Comparison of ENCODE assay signal across 14 cellular contexts in genomic region chr3:128243602-128244504, GRCh38.
DNase-seq lines count a peak whose midpoint lies in the region; ATAC-seq and TF ChIP-seq lines count a peak whose summit lies in the region.
"Had no signal": no experiment of that assay in that cellular context is flagged by ENCODE, and none has a peak within 500 bp of the region (broad histone marks: within the 10 kb centered on the region; RNA-seq: fewer than 3 reads in every experiment).

No MANE protein-coding gene starts in this region.

- no peaks in the 10 kb centered on the region for H3K23me2 ChIP-seq in H9 (ENCODE audit: insufficient read length, low read depth, low read length, poor library complexity, severe bottlenecking)

- H3K9ac ChIP-seq in H9 (ENCODE audit: extremely low read depth, insufficient read length, low read length) = no peak overlapping the region
- H3K9ac ChIP-seq: GM23248 had no signal

- H3T11ph ChIP-seq in H9 (ENCODE audit: low read length) = no peak overlapping the region

- H3K27ac Mint-ChIP-seq in activated CD4-positive, alpha-beta memory T cell treated with anti-CD3 and anti-CD28 coated beads for 36 hours = peak overlapping the region; percentile 76
- H3K27ac Mint-ChIP-seq in activated CD4-positive, alpha-beta memory T cell treated with anti-CD3 and anti-CD28 coated beads, Interleukin-2, amount 10 ng/mL, durations not matched to agents 7 days and 5 days = no peak overlapping the region
- H3K27ac Mint-ChIP-seq in H9 (0 out of 7 replicates have a peak overlapping the region, but pooled peaks of 2 of the 3 experiments have one; percentile 21 to 56), osteocyte (ENCODE audit: unreplicated experiment) (no peak overlapping the region)
- peak overlapping the region; percentile 60 for H3K27ac Mint-ChIP-seq in activated T-helper 2 cell treated with anti-CD3 and anti-CD28 coated beads, Interferon-gamma antibody, Interleukin-2, Interleukin-4, amounts not matched to agents 10 μg/mL and 5 μg/mL and 100 μg/mL, durations not matched to agents 14 hours and 24 hours and 36 hours

- no peaks in the 10 kb centered on the region for H3K4me1 ChIP-seq in H9 (ENCODE audit: insufficient read depth, low read length)

- H3K79me2 ChIP-seq in H9 (ENCODE audit: insufficient read depth, low read length) = no peaks in the 10 kb centered on the region

- no peak overlapping the region for H3K4ac ChIP-seq in H9 (ENCODE audit: low read depth, low read length)

- WGBS in H9 (ENCODE audit: extremely low coverage, insufficient read length, low lambda C conversion rate) = no CpG with 5 or more reads among the region's 11 CpGs

- no peak for DNase-seq in activated CD4-positive, alpha-beta memory T cell treated with anti-CD3 and anti-CD28 coated beads for 36 hours
- no peak for DNase-seq in activated CD4-positive, alpha-beta memory T cell treated with anti-CD3 and anti-CD28 coated beads, Interleukin-2, amount 10 ng/mL, durations not matched to agents 7 days and 5 days
- DNase-seq in H9 (no peak), osteocyte (ENCODE audit: extremely low spot score, unreplicated experiment) (peak; percentile 64), NCI-H1930 (lab: John Stamatoyannopoulos, UW) (no peak)
- DNase-seq in activated T-helper 2 cell treated with anti-CD3 and anti-CD28 coated beads, Interferon-gamma antibody, Interleukin-2, Interleukin-4, amounts not matched to agents 10 μg/mL and 5 μg/mL and 100 μg/mL, durations not matched to agents 14 hours and 24 hours and 36 hours (ENCODE audit: low spot score) = no peak
- DNase-seq: CD8-positive, alpha-beta T cell; NCI-H1092 treated with DMSO at 0.1 percent for 48 hours; NCI-H1694 treated with DMSO at 0.1 percent for 48 hours had no signal

- POLR2A ChIA-PET in activated CD4-positive, alpha-beta memory T cell treated with anti-CD3 and anti-CD28 coated beads for 36 hours (lab: Charles Lee) = no interaction called here
- POLR2A ChIA-PET in activated CD4-positive, alpha-beta memory T cell treated with anti-CD3 and anti-CD28 coated beads, Interleukin-2, amount 10 ng/mL, durations not matched to agents 7 days and 5 days (lab: Charles Lee) = no interaction called here

- no peak overlapping the region for H2BK20ac ChIP-seq in H9 (ENCODE audit: low read depth, low read length, poor library complexity, severe bottlenecking)

- H2AK5ac ChIP-seq in H9 (ENCODE audit: insufficient read length, low read length) = no peak overlapping the region

- H3K4me3 Mint-ChIP-seq in activated CD4-positive, alpha-beta memory T cell treated with anti-CD3 and anti-CD28 coated beads for 36 hours = no peak overlapping the region
- H3K4me3 Mint-ChIP-seq in activated CD4-positive, alpha-beta memory T cell treated with anti-CD3 and anti-CD28 coated beads, Interleukin-2, amount 10 ng/mL, durations not matched to agents 7 days and 5 days = no peak overlapping the region
- H3K4me3 Mint-ChIP-seq in H9 = no peak overlapping the region
- no peak overlapping the region for H3K4me3 Mint-ChIP-seq in activated T-helper 2 cell treated with anti-CD3 and anti-CD28 coated beads, Interferon-gamma antibody, Interleukin-2, Interleukin-4, amounts not matched to agents 10 μg/mL and 5 μg/mL and 100 μg/mL, durations not matched to agents 14 hours and 24 hours and 36 hours (ENCODE audit: low read depth)
- no peak overlapping the region for H3K4me3 Mint-ChIP-seq in osteocyte (ENCODE audit: unreplicated experiment)

- H2BK15ac ChIP-seq in H9 (ENCODE audit: low read depth, low read length) = no peak overlapping the region

- H3K4me1 Mint-ChIP-seq in activated CD4-positive, alpha-beta memory T cell treated with anti-CD3 and anti-CD28 coated beads for 36 hours (ENCODE audit: low read depth) = peaks cover 12% of the 10 kb centered on the region
- peaks cover 11% of the 10 kb centered on the region for H3K4me1 Mint-ChIP-seq in activated CD4-positive, alpha-beta memory T cell treated with anti-CD3 and anti-CD28 coated beads, Interleukin-2, amount 10 ng/mL, durations not matched to agents 7 days and 5 days
- H3K4me1 Mint-ChIP-seq in H9 = peaks cover 0 to under 1% of the 10 kb centered on the region in 2 experiments; a peak in 2 of 4 replicates
- peaks cover 9% of the 10 kb centered on the region for H3K4me1 Mint-ChIP-seq in activated T-helper 2 cell treated with anti-CD3 and anti-CD28 coated beads, Interferon-gamma antibody, Interleukin-2, Interleukin-4, amounts not matched to agents 10 μg/mL and 5 μg/mL and 100 μg/mL, durations not matched to agents 14 hours and 24 hours and 36 hours (ENCODE audit: low read depth)
- H3K4me1 Mint-ChIP-seq in osteocyte (ENCODE audit: unreplicated experiment) = peaks cover 13% of the 10 kb centered on the region

- no peak for ATAC-seq in HG02759 (IDR thresholded peaks at IDR 0.05; ENCODE audit: unreplicated experiment)
- ATAC-seq: CD8-positive, alpha-beta T cell; K562 had no signal

- no peaks in the 10 kb centered on the region for H3K79me1 ChIP-seq in H9 (ENCODE audit: insufficient read depth, low read depth, low read length, poor library complexity, severe bottlenecking)

- H3K27me3 Mint-ChIP-seq in activated CD4-positive, alpha-beta memory T cell treated with anti-CD3 and anti-CD28 coated beads for 36 hours = no peaks in the 10 kb centered on the region
- no peaks in the 10 kb centered on the region for H3K27me3 Mint-ChIP-seq in activated CD4-positive, alpha-beta memory T cell treated with anti-CD3 and anti-CD28 coated beads, Interleukin-2, amount 10 ng/mL, durations not matched to agents 7 days and 5 days
- H3K27me3 Mint-ChIP-seq in H9 (ENCODE audit: low read depth) (no peaks in the 10 kb centered on the region), osteocyte (ENCODE audit: unreplicated experiment) (no peaks in the 10 kb centered on the region)
- H3K27me3 Mint-ChIP-seq in activated T-helper 2 cell treated with anti-CD3 and anti-CD28 coated beads, Interferon-gamma antibody, Interleukin-2, Interleukin-4, amounts not matched to agents 10 μg/mL and 5 μg/mL and 100 μg/mL, durations not matched to agents 14 hours and 24 hours and 36 hours (ENCODE audit: low read depth) = no peaks in the 10 kb centered on the region

- no peak overlapping the region for H4K5ac ChIP-seq in H9 (ENCODE audit: insufficient read length, low read depth, low read length)

- H4K8ac ChIP-seq in H9 (replicated peaks; ENCODE audit: insufficient read length, low read depth, low read length) = no peak overlapping the region

- H2BK12ac ChIP-seq in H9 (ENCODE audit: insufficient read length, low read depth, low read length) = no peak overlapping the region

- H4K20me1 ChIP-seq in H9 (ENCODE audit: control insufficient read depth, insufficient read depth, insufficient read length) = no peaks in the 10 kb centered on the region

- no peak overlapping the region for H3K56ac ChIP-seq in H9 (ENCODE audit: insufficient read length, low read depth, low read length)

- no peak overlapping the region for H3K4me2 ChIP-seq in H9 (ENCODE audit: insufficient read depth, insufficient read length, low read length)

- H3K14ac ChIP-seq in H9 (ENCODE audit: insufficient read depth, low read length) = no peak overlapping the region

- H2BK5ac ChIP-seq in H9 (ENCODE audit: insufficient read length, low read length) = no peak overlapping the region

- no peaks in the 10 kb centered on the region for H3K9me3 ChIP-seq in H9 (ENCODE audit: control insufficient read depth, low read depth, low read length)

- intact Hi-C loops in activated CD4-positive, alpha-beta memory T cell treated with anti-CD3 and anti-CD28 coated beads for 36 hours (cut with micrococcal nuclease) = no loop called here
- intact Hi-C loops in activated T-helper 2 cell treated with anti-CD3 and anti-CD28 coated beads, Interferon-gamma antibody, Interleukin-2, Interleukin-4, amounts not matched to agents 10 μg/mL and 5 μg/mL and 100 μg/mL, durations not matched to agents 14 hours and 24 hours and 36 hours (cut with micrococcal nuclease) = no loop called here

- no peak overlapping the region for H2BK120ac ChIP-seq in H9 (ENCODE audit: low read depth, low read length, poor library complexity, severe bottlenecking)

- no peak for TF ChIP-seq CTCF in H9 (conservative IDR thresholded peaks at IDR 0.05)
- TF ChIP-seq CTCF in osteocyte (IDR thresholded peaks at IDR 0.05) = no peak

- H3K23ac ChIP-seq in H9 (ENCODE audit: insufficient read length, low read depth, low read length) = no peak overlapping the region

- no peak overlapping the region for H2AFZ ChIP-seq in H9 (ENCODE audit: low read length)
- H2AFZ ChIP-seq: GM23248 had no signal

- no peaks in the 10 kb centered on the region for H3K9me3 Mint-ChIP-seq in activated CD4-positive, alpha-beta memory T cell treated with anti-CD3 and anti-CD28 coated beads for 36 hours
- no peaks in the 10 kb centered on the region for H3K9me3 Mint-ChIP-seq in activated CD4-positive, alpha-beta memory T cell treated with anti-CD3 and anti-CD28 coated beads, Interleukin-2, amount 10 ng/mL, durations not matched to agents 7 days and 5 days
- no peaks in the 10 kb centered on the region for H3K9me3 Mint-ChIP-seq in H9
- no peaks in the 10 kb centered on the region for H3K9me3 Mint-ChIP-seq in activated T-helper 2 cell treated with anti-CD3 and anti-CD28 coated beads, Interferon-gamma antibody, Interleukin-2, Interleukin-4, amounts not matched to agents 10 μg/mL and 5 μg/mL and 100 μg/mL, durations not matched to agents 14 hours and 24 hours and 36 hours
- H3K9me3 Mint-ChIP-seq in osteocyte (ENCODE audit: unreplicated experiment) = no peaks in the 10 kb centered on the region
- H3K9me3 Mint-ChIP-seq: CD8-positive, alpha-beta T cell had no signal

- H3K27me3 ChIP-seq in H9 (ENCODE audit: insufficient read depth, low read length) = no peaks in the 10 kb centered on the region

- CTCF ChIA-PET in activated CD4-positive, alpha-beta memory T cell treated with anti-CD3 and anti-CD28 coated beads for 36 hours (lab: Charles Lee) = no interaction called here
- CTCF ChIA-PET in activated CD4-positive, alpha-beta memory T cell treated with anti-CD3 and anti-CD28 coated beads, Interleukin-2, amount 10 ng/mL, durations not matched to agents 7 days and 5 days (lab: Charles Lee) = no interaction called here

- no peak overlapping the region for H4K91ac ChIP-seq in H9 (ENCODE audit: insufficient read length, low read depth, low read length)

- H3K18ac ChIP-seq in H9 (ENCODE audit: insufficient read length, low read depth, low read length) = no peak overlapping the region

- no peak overlapping the region for H3K27ac ChIP-seq in H9 (ENCODE audit: insufficient read length, low read depth, low read length)
- H3K27ac ChIP-seq: GM23248, HL-60, RWPE1 had no signal

- H3K36me3 Mint-ChIP-seq in activated CD4-positive, alpha-beta memory T cell treated with anti-CD3 and anti-CD28 coated beads for 36 hours = peaks cover 14% of the 10 kb centered on the region
- H3K36me3 Mint-ChIP-seq in activated CD4-positive, alpha-beta memory T cell treated with anti-CD3 and anti-CD28 coated beads, Interleukin-2, amount 10 ng/mL, durations not matched to agents 7 days and 5 days (ENCODE audit: low read depth) = peaks cover 9% of the 10 kb centered on the region
- H3K36me3 Mint-ChIP-seq in H9 (ENCODE audit: insufficient read depth in 1 of 3, low read depth in 3 of 3) (no peaks in the 10 kb centered on the region), osteocyte (ENCODE audit: unreplicated experiment) (peaks cover 10% of the 10 kb centered on the region)
- H3K36me3 Mint-ChIP-seq in activated T-helper 2 cell treated with anti-CD3 and anti-CD28 coated beads, Interferon-gamma antibody, Interleukin-2, Interleukin-4, amounts not matched to agents 10 μg/mL and 5 μg/mL and 100 μg/mL, durations not matched to agents 14 hours and 24 hours and 36 hours (ENCODE audit: low read depth) = peaks cover 17% of the 10 kb centered on the region

Comparison
In these comparisons a context has a peak if more than half of its experiments do, and no peak if none do; other contexts are left out.
1. H3K27ac Mint-ChIP-seq: peak in activated CD4-positive, alpha-beta memory T cell treated with anti-CD3 and anti-CD28 coated beads for 36 hours (single experiment), H9 (2 of 3) and activated T-helper 2 cell treated with anti-CD3 and anti-CD28 coated beads, Interferon-gamma antibody, Interleukin-2, Interleukin-4, amounts not matched to agents 10 μg/mL and 5 μg/mL and 100 μg/mL, durations not matched to agents 14 hours and 24 hours and 36 hours (single experiment); none in activated CD4-positive, alpha-beta memory T cell treated with anti-CD3 and anti-CD28 coated beads, Interleukin-2, amount 10 ng/mL, durations not matched to agents 7 days and 5 days (single experiment) and osteocyte (single experiment).